12 cellular contexts compared by ENCODE assay signal in genomic region chr20:967796-968742, GRCh38.
A peak's percentile ranks its signal among the peaks of the same experiment; 100 is the strongest.
DNase-seq lines count a peak whose midpoint lies in the region; ATAC-seq and FAIRE-seq lines count a peak whose summit lies in the region.
"Had no signal": no experiment of that assay in that cellular context is flagged by ENCODE, and none has a peak within 500 bp of the region (broad histone marks: within the 10 kb centered on the region; RNA-seq: fewer than 3 reads in every experiment).

No MANE protein-coding gene starts in this region.

- H3K36me3 Mint-ChIP-seq in effector memory CD8-positive, alpha-beta T cell (ENCODE audit: insufficient read depth), result no peaks in the 10 kb centered on the region

- H3K4me3 Mint-ChIP-seq in effector memory CD8-positive, alpha-beta T cell, result no peak overlapping the region

- FAIRE-seq in HTR-8/SVneo (lab: Jason Lieb, UNC) (peak; percentile 26), TTC549 (lab: Jason Lieb, UNC) (peak; percentile 79)

- H3K9me3 Mint-ChIP-seq in effector memory CD8-positive, alpha-beta T cell, result no peaks in the 10 kb centered on the region

- ATAC-seq in effector memory CD8-positive, alpha-beta T cell (replicated peaks), result no peak

- H3K27ac Mint-ChIP-seq in effector memory CD8-positive, alpha-beta T cell, result no peak overlapping the region

- H3K4me1 Mint-ChIP-seq in effector memory CD8-positive, alpha-beta T cell (ENCODE audit: low read depth in 2 of 2), result no peaks in the 10 kb centered on the region

- peak; percentile 34 for DNase-seq in DMS53 (lab: John Stamatoyannopoulos, UW)
- DNase-seq in DMS53 treated with DMSO at 0.1 percent for 48 hours (lab: John Stamatoyannopoulos, UW; ENCODE audit: unreplicated experiment), result no peak
- DNase-seq in HTR-8/SVneo (ENCODE audit: insufficient read length, low spot score), result no peak
- DNase-seq in iPS-NIHi7 (ENCODE audit: extremely low spot score), result peak; percentile 55
- DNase-seq in NCI-H1436 treated with DMSO at 0.1 percent for 48 hours (lab: John Stamatoyannopoulos, UW), result no peak
- DNase-seq in effector memory CD8-positive, alpha-beta T cell, result no peak
- DNase-seq in activated gamma-delta T cell (lab: John Stamatoyannopoulos, UW), result no peak
- DNase-seq: 8988T; activated naive CD4-positive, alpha-beta T cell treated with anti-CD3 and anti-CD28 coated beads, Interleukin-2, amount 50 U/mL, for 16 hours; KG1; stimulated activated CD4-positive, alpha-beta T cell treated with anti-CD3 and anti-CD28 coated beads, Interleukin-4, amount 100 ng/mL, for 4 hours had no signal

- peaks cover 32 to 71% of the 10 kb centered on the region in 2 donors for H3K27me3 Mint-ChIP-seq in effector memory CD8-positive, alpha-beta T cell

Comparison
In these comparisons a context has a peak if more than half of its experiments do, and no peak if none do; other contexts are left out.
1. DNase-seq: peak in DMS53 (single experiment) and iPS-NIHi7 (single experiment); none in DMS53 treated with DMSO at 0.1 percent for 48 hours (single experiment), HTR-8/SVneo (single experiment), NCI-H1436 treated with DMSO at 0.1 percent for 48 hours (single experiment), effector memory CD8-positive, alpha-beta T cell (0 of 3) and activated gamma-delta T cell (single experiment).